17 cellular contexts compared by ENCODE assay signal in genomic region chr15:74779162-74779648, GRCh38. TPM values are rescaled to one million over a fixed set of nuclear protein-coding genes. Genes with fewer than 3 reads are reported as not detected.
DNase-seq lines count a peak whose midpoint lies in the region; ATAC-seq and TF ChIP-seq lines count a peak whose summit lies in the region.
"Had no signal": no experiment of that assay in that cellular context is flagged by ENCODE, and none has a peak within 500 bp of the region (broad histone marks: within the 10 kb centered on the region; RNA-seq: fewer than 3 reads in every experiment).

No MANE protein-coding gene starts in this region.

- TF ChIP-seq CTCF in Peyer's patch (IDR thresholded peaks at IDR 0.05): no peak

- peaks cover 68% of the 10 kb centered on the region for H3K4me1 Mint-ChIP-seq in activated CD4-positive, alpha-beta T cell treated with anti-CD3 and anti-CD28 coated beads, Interleukin-2, amount 10 ng/mL, durations not matched to agents 7 days and 5 days
- H3K4me1 Mint-ChIP-seq in stimulated activated naive B cell treated with anti-CD40 and anti-IgM and Interleukin-4, amounts not matched to agents 10 μg/mL and 1 μg/mL and 100 μg/mL, for 72 hours: peaks cover 71 to 90% of the 10 kb centered on the region in 2 donors

- H3K36me3 Mint-ChIP-seq in activated CD4-positive, alpha-beta T cell treated with anti-CD3 and anti-CD28 coated beads, Interleukin-2, amount 10 ng/mL, durations not matched to agents 7 days and 5 days (ENCODE audit: low read depth): peaks cover 24% of the 10 kb centered on the region
- H3K36me3 Mint-ChIP-seq in stimulated activated naive B cell treated with anti-CD40 and anti-IgM and Interleukin-4, amounts not matched to agents 10 μg/mL and 1 μg/mL and 100 μg/mL, for 72 hours: peaks cover 23 to 28% of the 10 kb centered on the region in 2 donors

- no peaks in the 10 kb centered on the region for H3K36me3 ChIP-seq in Peyer's patch
- H3K36me3 ChIP-seq in effector memory CD4-positive, alpha-beta T cell (ENCODE audit: control insufficient read depth, insufficient read depth, low read length): no peaks in the 10 kb centered on the region

- POLR2A ChIA-PET in activated CD4-positive, alpha-beta T cell treated with anti-CD3 and anti-CD28 coated beads, Interleukin-2, amount 10 ng/mL, durations not matched to agents 7 days and 5 days (lab: Charles Lee): no interaction called here

- peak overlapping the region; percentile 92 for H3K27ac Mint-ChIP-seq in activated CD4-positive, alpha-beta T cell treated with anti-CD3 and anti-CD28 coated beads, Interleukin-2, amount 10 ng/mL, durations not matched to agents 7 days and 5 days
- peak overlapping the region; percentile 97 for H3K27ac Mint-ChIP-seq in stimulated activated naive B cell treated with anti-CD40 and anti-IgM and Interleukin-4, amounts not matched to agents 10 μg/mL and 1 μg/mL and 100 μg/mL, for 72 hours

- no peaks in the 10 kb centered on the region for H3K9me3 ChIP-seq in Peyer's patch
- no peaks in the 10 kb centered on the region for H3K9me3 ChIP-seq in effector memory CD4-positive, alpha-beta T cell (ENCODE audit: control insufficient read depth, low read length)
- H3K9me3 ChIP-seq: testis had no signal

- no peak overlapping the region for H3K4me3 ChIP-seq in Peyer's patch
- no peak overlapping the region for H3K4me3 ChIP-seq in effector memory CD4-positive, alpha-beta T cell (ENCODE audit: insufficient read depth, low read depth, low read length, poor library complexity, severe bottlenecking)
- H3K4me3 ChIP-seq: coronary artery, testis had no signal

- intact Hi-C loops in sciatic nerve (cut with DNase I): loop anchor here (10.0 kb wide), 2 partner anchors 66 to 126 kb away; partner anchors contain the start of genes FAM219B and ULK3

- TF ChIP-seq POLR2A in Peyer's patch (IDR thresholded peaks at IDR 0.05): no peak

- DNase-seq in activated CD4-positive, alpha-beta T cell treated with anti-CD3 and anti-CD28 coated beads, Interleukin-2, amount 10 ng/mL, durations not matched to agents 7 days and 5 days: no peak
- no peak for DNase-seq in activated CD4-positive, alpha-beta T cell treated with anti-CD3 and anti-CD28 coated beads for 1 hour
- no peak for DNase-seq in Peyer's patch
- no peak for DNase-seq in effector memory CD4-positive, alpha-beta T cell
- DNase-seq in stimulated activated naive B cell treated with anti-CD40 and anti-IgM and Interleukin-4, amounts not matched to agents 10 μg/mL and 1 μg/mL and 100 μg/mL, for 72 hours: no peak
- no peak for DNase-seq in sciatic nerve (ENCODE audit: low spot score)
- no peak for DNase-seq in 8988T
- DNase-seq: amniotic stem cell, DMS153, hypothalamus, left ventricle myocardium superior, NCI-H1092 treated with DMSO at 0.1 percent for 48 hours, nucleus accumbens, testis had no signal

- H3K27ac ChIP-seq in Peyer's patch: peak overlapping the region; percentile 44 to 99 (median 75)
- H3K27ac ChIP-seq in effector memory CD4-positive, alpha-beta T cell (ENCODE audit: insufficient read depth, low read length, poor library complexity, severe bottlenecking): peak overlapping the region; percentile 90
- H3K27ac ChIP-seq: coronary artery had no signal

- H3K4me3 Mint-ChIP-seq in activated CD4-positive, alpha-beta T cell treated with anti-CD3 and anti-CD28 coated beads, Interleukin-2, amount 10 ng/mL, durations not matched to agents 7 days and 5 days: peak overlapping the region; percentile 86
- peak overlapping the region; percentile 19 to 78 for H3K4me3 Mint-ChIP-seq in stimulated activated naive B cell treated with anti-CD40 and anti-IgM and Interleukin-4, amounts not matched to agents 10 μg/mL and 1 μg/mL and 100 μg/mL, for 72 hours

- no peaks in the 10 kb centered on the region for H3K9me3 Mint-ChIP-seq in activated CD4-positive, alpha-beta T cell treated with anti-CD3 and anti-CD28 coated beads, Interleukin-2, amount 10 ng/mL, durations not matched to agents 7 days and 5 days
- no peaks in the 10 kb centered on the region for H3K9me3 Mint-ChIP-seq in stimulated activated naive B cell treated with anti-CD40 and anti-IgM and Interleukin-4, amounts not matched to agents 10 μg/mL and 1 μg/mL and 100 μg/mL, for 72 hours

- CTCF ChIA-PET in activated CD4-positive, alpha-beta T cell treated with anti-CD3 and anti-CD28 coated beads, Interleukin-2, amount 10 ng/mL, durations not matched to agents 7 days and 5 days (lab: Charles Lee): interaction anchor here (0.6 to 27.9 kb wide), 11 partner anchors 9 to 769 kb away, joined by 3 to 930 read pairs (median 3); partner anchors contain the start of genes LMAN1L, RPP25 and ULK3

- H3K27me3 ChIP-seq in Peyer's patch: no peaks in the 10 kb centered on the region
- H3K27me3 ChIP-seq in effector memory CD4-positive, alpha-beta T cell (replicated peaks; ENCODE audit: control insufficient read depth, insufficient read depth, low read length, poor library complexity, severe bottlenecking): no peaks in the 10 kb centered on the region
- H3K27me3 ChIP-seq: testis had no signal

- H3K4me1 ChIP-seq in Peyer's patch: peaks cover 16 to 85% (median 60%) of the 10 kb centered on the region in 4 donors
- H3K4me1 ChIP-seq in effector memory CD4-positive, alpha-beta T cell (ENCODE audit: control insufficient read depth, insufficient read depth, low read length, poor library complexity, severe bottlenecking): peaks cover 61% of the 10 kb centered on the region

- ATAC-seq in stimulated activated naive B cell treated with anti-CD40 and anti-IgM and Interleukin-4, amounts not matched to agents 10 μg/mL and 1 μg/mL and 100 μg/mL, for 72 hours (replicated peaks): no peak
- ATAC-seq in sciatic nerve (no peak), HG02623 (IDR thresholded peaks at IDR 0.05; ENCODE audit: unreplicated experiment) (no peak)
- ATAC-seq: left ventricle myocardium superior had no signal

- no peaks in the 10 kb centered on the region for H3K27me3 Mint-ChIP-seq in activated CD4-positive, alpha-beta T cell treated with anti-CD3 and anti-CD28 coated beads, Interleukin-2, amount 10 ng/mL, durations not matched to agents 7 days and 5 days
- H3K27me3 Mint-ChIP-seq in stimulated activated naive B cell treated with anti-CD40 and anti-IgM and Interleukin-4, amounts not matched to agents 10 μg/mL and 1 μg/mL and 100 μg/mL, for 72 hours: no peaks in the 10 kb centered on the region

RNA-seq across cellular contexts. Expression of gene CSK, which starts 2.7 kb away (rescaled TPM):
- 100 to 1,000 TPM; 315 to 348 TPM for total RNA-seq in activated CD4-positive, alpha-beta T cell treated with anti-CD3 and anti-CD28 coated beads, Interleukin-2, amount 10 ng/mL, durations not matched to agents 7 days and 5 days
- 100 to 1,000 TPM in 1 of 4 donors, 10 to 100 TPM in 3; 53.8 to 122 (median 66.2) TPM for total RNA-seq in Peyer's patch
- total RNA-seq in sciatic nerve: 43.7 TPM

RNA-seq across cellular contexts. Expression of gene CYP1A2, which starts 30.6 kb away (rescaled TPM):
- not detected for total RNA-seq in activated CD4-positive, alpha-beta T cell treated with anti-CD3 and anti-CD28 coated beads, Interleukin-2, amount 10 ng/mL, durations not matched to agents 7 days and 5 days
- total RNA-seq in Peyer's patch (not detected), sciatic nerve (not detected)
- total RNA-seq: fibroblast of lung, left ventricle myocardium superior had no signal

RNA-seq across cellular contexts. Expression of gene LMAN1L, which starts 33.4 kb away (rescaled TPM):
- total RNA-seq in activated CD4-positive, alpha-beta T cell treated with anti-CD3 and anti-CD28 coated beads, Interleukin-2, amount 10 ng/mL, durations not matched to agents 7 days and 5 days: under 1 TPM; 0.87 to 0.92 TPM
- not detected for total RNA-seq in Peyer's patch
- not detected for total RNA-seq in sciatic nerve
- total RNA-seq: fibroblast of lung had no signal

RNA-seq across cellular contexts. Expression of gene CPLX3, which starts 47.2 kb away (rescaled TPM):
- under 1 TPM; 0.12 to 0.19 TPM for total RNA-seq in activated CD4-positive, alpha-beta T cell treated with anti-CD3 and anti-CD28 coated beads, Interleukin-2, amount 10 ng/mL, durations not matched to agents 7 days and 5 days
- total RNA-seq in Peyer's patch (not detected), sciatic nerve (not detected)
- total RNA-seq: fibroblast of lung had no signal

RNA-seq across cellular contexts. Expression of gene CYP1A1, which starts 53.9 kb away (rescaled TPM):
- total RNA-seq in activated CD4-positive, alpha-beta T cell treated with anti-CD3 and anti-CD28 coated beads, Interleukin-2, amount 10 ng/mL, durations not matched to agents 7 days and 5 days: 1 to 10 TPM; 2.2 to 2.9 TPM
- 1 to 10 TPM in 1 of 4 donors, under 1 TPM in 1, not detected in 2; 0.70 to 3.3 TPM for total RNA-seq in Peyer's patch
- total RNA-seq in sciatic nerve: 0.18 TPM
